ENCODE assay signal across 8 cellular contexts in genomic region chr20:25310268-25310920, GRCh38.
DNase-seq lines count a peak whose midpoint lies in the region; ATAC-seq and TF ChIP-seq lines count a peak whose summit lies in the region.

No MANE protein-coding gene starts in this region.

- peak overlapping the region; percentile 96 for H3K27ac Mint-ChIP-seq in osteocyte (ENCODE audit: unreplicated experiment)

- H3K4me1 Mint-ChIP-seq in activated T-cell treated with anti-CD3 and anti-CD28 coated beads, Interleukin-2, amount 50 U/mL, for 4 hours (ENCODE audit: low read depth) = peaks cover 29% of the 10 kb centered on the region
- H3K4me1 Mint-ChIP-seq in osteocyte (ENCODE audit: unreplicated experiment) = peaks cover 37% of the 10 kb centered on the region

- in situ Hi-C loops in GM18951 (cut with MboI; ENCODE audit: low sequenced_read_pairs, unreplicated experiment) = loop anchor here (5.0 kb wide), 1 partner anchor 87 kb away; no protein-coding TSS in a partner anchor

- peaks cover 7% of the 10 kb centered on the region for H3K36me3 Mint-ChIP-seq in activated T-cell treated with anti-CD3 and anti-CD28 coated beads, Interleukin-2, amount 50 U/mL, for 4 hours (ENCODE audit: insufficient read depth)
- no peaks in the 10 kb centered on the region for H3K36me3 Mint-ChIP-seq in osteocyte (ENCODE audit: unreplicated experiment)

- peak; percentile 47 for DNase-seq in NCI-H748 (lab: John Stamatoyannopoulos, UW; ENCODE audit: unreplicated experiment)
- DNase-seq in activated T-cell treated with anti-CD3 and anti-CD28 coated beads, Interleukin-2, amount 50 U/mL, for 4 hours = peak; percentile 31
- DNase-seq in fibroblast of villous mesenchyme (ENCODE audit: low read depth) = peak; percentile 97
- DNase-seq in osteocyte (ENCODE audit: extremely low spot score, unreplicated experiment) = no peak
- DNase-seq in ureter (ENCODE audit: low spot score) = peak; percentile 79

- TF ChIP-seq CTCF in C4-2B (conservative IDR thresholded peaks at IDR 0.05) (peak; percentile 86), fibroblast of villous mesenchyme (IDR thresholded peaks at IDR 0.05; ENCODE audit: insufficient read depth, low read depth, low read length) (peak; percentile 84), osteocyte (IDR thresholded peaks at IDR 0.05) (peak; percentile 59)

- H3K4me3 ChIP-seq in fibroblast of villous mesenchyme (ENCODE audit: low read depth, low read length) = peak overlapping the region; percentile 42

- peak overlapping the region; percentile 80 for H3K27ac ChIP-seq in C4-2B

- ATAC-seq in HG03135 (IDR thresholded peaks at IDR 0.05; ENCODE audit: unreplicated experiment) = peak; percentile 87
- peak; percentile 89 for ATAC-seq in activated T-cell treated with anti-CD3 and anti-CD28 coated beads, Interleukin-2, amount 50 U/mL, for 4 hours

- H3K9me3 Mint-ChIP-seq in activated T-cell treated with anti-CD3 and anti-CD28 coated beads, Interleukin-2, amount 50 U/mL, for 4 hours = no peaks in the 10 kb centered on the region
- H3K9me3 Mint-ChIP-seq in osteocyte (ENCODE audit: unreplicated experiment) = no peaks in the 10 kb centered on the region

- TF ChIP-seq POLR2A in GM18951 (IDR thresholded peaks at IDR 0.05; ENCODE audit: extremely low read depth, insufficient read depth, insufficient read length) = peak; percentile 31

- peak overlapping the region; percentile 61 for H3K4me3 Mint-ChIP-seq in activated T-cell treated with anti-CD3 and anti-CD28 coated beads, Interleukin-2, amount 50 U/mL, for 4 hours
- peak overlapping the region; percentile 66 for H3K4me3 Mint-ChIP-seq in osteocyte (ENCODE audit: unreplicated experiment)

- no peaks in the 10 kb centered on the region for H3K27me3 Mint-ChIP-seq in activated T-cell treated with anti-CD3 and anti-CD28 coated beads, Interleukin-2, amount 50 U/mL, for 4 hours (ENCODE audit: low read depth)
- no peaks in the 10 kb centered on the region for H3K27me3 Mint-ChIP-seq in osteocyte (ENCODE audit: unreplicated experiment)
